In genomic region chr12:107492393-107493134, GRCh38 we compare ENCODE assay signal across 1 cellular context.
TF ChIP-seq lines count a peak whose summit lies in the region.

No MANE protein-coding gene starts in this region.

TF ChIP-seq in HepG2, 621 proteins besides CTCF, POLR2A, EP300 and RAD21 (continued from another document and continues in another):
- TF ChIP-seq PREB (CRISPR knock-in tag; IDR thresholded peaks at IDR 0.05) (no peak), ELK4 (CRISPR knock-in tag; IDR thresholded peaks at IDR 0.05; ENCODE audit: borderline replicate concordance) (no peak), PRDM15 (CRISPR knock-in tag; IDR thresholded peaks at IDR 0.05) (no peak), HNF4G (IDR thresholded peaks at IDR 0.05; ENCODE audit: borderline replicate concordance, low read depth, low read length) (peak; percentile 36), HNF4G (CRISPR knock-in tag; IDR thresholded peaks at IDR 0.05; ENCODE audit: borderline replicate concordance, low read depth) (no peak; the same call in 1 of the 2 replicates), ZNF20 (CRISPR knock-in tag; IDR thresholded peaks at IDR 0.05) (no peak), ATF5 (CRISPR knock-in tag; IDR thresholded peaks at IDR 0.05; ENCODE audit: low read depth) (no peak), FOXO1 (CRISPR knock-in tag; IDR thresholded peaks at IDR 0.05) (peak; percentile 17; the same call in 1 of the 2 replicates), LBX2 (CRISPR knock-in tag; IDR thresholded peaks at IDR 0.05; ENCODE audit: borderline replicate concordance) (no peak), BRF2 (CRISPR knock-in tag; IDR thresholded peaks at IDR 0.05) (no peak), CBX5 (CRISPR knock-in tag; IDR thresholded peaks at IDR 0.05; ENCODE audit: borderline replicate concordance) (no peak), SOX5 (CRISPR knock-in tag; IDR thresholded peaks at IDR 0.05; ENCODE audit: borderline replicate concordance) (no peak), TP53 (CRISPR knock-in tag; conservative IDR thresholded peaks at IDR 0.05) (no peak), ZNF576 (CRISPR knock-in tag; IDR thresholded peaks at IDR 0.05) (no peak), BCL6 (CRISPR knock-in tag; IDR thresholded peaks at IDR 0.05) (no peak), CEBPZ (IDR thresholded peaks at IDR 0.05; ENCODE audit: low read length) (no peak), GABPA (IDR thresholded peaks at IDR 0.05; ENCODE audit: low read depth, low read length) (no peak), GABPA (CRISPR knock-in tag; IDR thresholded peaks at IDR 0.05; ENCODE audit: low read depth) (peak; percentile 72), IRF2 (CRISPR knock-in tag; IDR thresholded peaks at IDR 0.05) (no peak), ELF4 (CRISPR knock-in tag; IDR thresholded peaks at IDR 0.05; ENCODE audit: borderline replicate concordance) (no peak), NFAT5 (CRISPR knock-in tag; IDR thresholded peaks at IDR 0.05) (no peak), ZNF317 (CRISPR knock-in tag; IDR thresholded peaks at IDR 0.05) (0 out of 2 replicates have a peak, but pooled peaks have one; percentile 19), SETDB1 (CRISPR knock-in tag; IDR thresholded peaks at IDR 0.05; ENCODE audit: borderline replicate concordance) (no peak), YEATS4 (CRISPR knock-in tag; IDR thresholded peaks at IDR 0.05; ENCODE audit: borderline replicate concordance) (no peak), NFKBIZ (CRISPR knock-in tag; IDR thresholded peaks at IDR 0.05) (no peak), ZFP82 (CRISPR knock-in tag; IDR thresholded peaks at IDR 0.05; ENCODE audit: borderline replicate concordance) (no peak), ZNF496 (CRISPR knock-in tag; IDR thresholded peaks at IDR 0.05; ENCODE audit: insufficient replicate concordance) (no peak), HNRNPK (IDR thresholded peaks at IDR 0.05; ENCODE audit: low read depth, low read length, poor library complexity, severe bottlenecking) (no peak), E2F1 (CRISPR knock-in tag; IDR thresholded peaks at IDR 0.05) (no peak), NR2F6 (IDR thresholded peaks at IDR 0.05) (no peak), NR2F6 (CRISPR knock-in tag; IDR thresholded peaks at IDR 0.05) (0 out of 2 replicates have a peak, but pooled peaks have one; percentile 22), ARID5B (CRISPR knock-in tag; IDR thresholded peaks at IDR 0.05) (peak; percentile 29; the same call in 1 of the 2 replicates), KMT2A (CRISPR knock-in tag; IDR thresholded peaks at IDR 0.05) (no peak), PLRG1 (conservative IDR thresholded peaks at IDR 0.05) (no peak)
